Comparison of ENCODE assay signal across 1 cellular context in genomic region chr1:53087332-53088285, GRCh38.
A peak's percentile ranks its signal among the peaks of the same experiment; 100 is the strongest.
TF ChIP-seq lines count a peak whose summit lies in the region.

No MANE protein-coding gene starts in this region.

TF ChIP-seq in GM23338, 12 proteins besides CTCF, POLR2A, EP300 and RAD21:
- TF ChIP-seq CREB1 (CRISPR knock-in tag; IDR thresholded peaks at IDR 0.05; ENCODE audit: low read depth), result no peak
- TF ChIP-seq STAT1 (IDR thresholded peaks at IDR 0.05; ENCODE audit: unreplicated experiment), result no peak
- TF ChIP-seq REST (IDR thresholded peaks at IDR 0.05; ENCODE audit: unreplicated experiment), result no peak
- 0 out of 2 replicates have a peak, but pooled peaks have one; percentile 7 for TF ChIP-seq ZNF462 (CRISPR knock-in tag; IDR thresholded peaks at IDR 0.05)
- no peak for TF ChIP-seq EZH2phosphoT487 (IDR thresholded peaks at IDR 0.05; ENCODE audit: unreplicated experiment)
- TF ChIP-seq ETS1 (IDR thresholded peaks at IDR 0.05), result no peak
- TF ChIP-seq POLR2AphosphoS5 (IDR thresholded peaks at IDR 0.05; ENCODE audit: low read depth), result no peak
- TF ChIP-seq NANOG (IDR thresholded peaks at IDR 0.05; ENCODE audit: borderline replicate concordance), result no peak
- no peak for TF ChIP-seq EZH2 (IDR thresholded peaks at IDR 0.05; ENCODE audit: low read depth, unreplicated experiment)
